ENCODE assay signal across 35 cellular contexts in the genomic region with DNA sequence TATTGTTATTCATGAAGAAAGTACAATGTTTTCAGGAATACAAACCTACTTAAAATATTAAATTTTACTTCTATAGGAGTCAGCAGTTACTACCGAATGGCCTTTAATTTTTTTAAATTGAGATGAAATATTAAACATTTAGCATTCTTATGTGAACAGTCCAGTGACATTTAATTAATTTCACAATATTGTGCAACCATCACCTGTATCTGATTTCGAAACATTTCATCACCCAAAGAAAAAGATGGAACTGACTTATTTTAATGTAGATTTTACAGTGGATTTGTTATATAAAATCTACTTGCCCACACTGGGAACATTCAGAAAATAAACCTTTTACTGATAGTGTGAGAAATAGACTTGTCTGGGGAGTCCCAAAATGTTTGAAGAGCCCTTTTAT.
"Had no signal": no experiment of that assay in that cellular context is flagged by ENCODE, and none has a peak within 500 bp of the region (broad histone marks: within the 10 kb centered on the region; RNA-seq: fewer than 3 reads in every experiment).

No MANE protein-coding gene starts in this region.

- H3K4me1 ChIP-seq: adrenal gland, body of pancreas, esophagus muscularis mucosa, foreskin keratinocyte, gastrocnemius medialis had no signal

- H3K36me3 Mint-ChIP-seq: activated naive CD4-positive, alpha-beta T cell treated with anti-CD3 and anti-CD28 coated beads, Interleukin-2, amount 50 U/mL, for 24 hours; activated naive CD8-positive, alpha-beta T cell treated with anti-CD3 and anti-CD28 coated beads for 36 hours had no signal

- ATAC-seq: activated CD4-positive, CD25-positive, alpha-beta regulatory T cell treated with anti-CD3 and anti-CD28 coated beads, Interleukin-2, amount 50 U/mL, for 24 hours; activated CD8-positive, alpha-beta T cell treated with anti-CD3 and anti-CD28 coated beads for 36 hours; activated naive CD8-positive, alpha-beta T cell treated with anti-CD3 and anti-CD28 coated beads, Interleukin-2, amount 50 U/mL, for 24 hours; activated T-cell treated with anti-CD3 and anti-CD28 coated beads, Interleukin-2, amount 50 U/mL, for 4 hours; activated T-helper 17 cell treated with anti-CD3 and anti-CD28 coated beads, Interleukin-2, amount 50 U/mL, for 72 hours; body of pancreas; foreskin keratinocyte; gastrocnemius medialis; T-helper 17 cell had no signal

- H3K27ac Mint-ChIP-seq: activated B cell treated with CpG ODN at 0.5 μM for 24 hours; activated CD8-positive, alpha-beta T cell treated with anti-CD3 and anti-CD28 coated beads for 36 hours; activated naive CD4-positive, alpha-beta T cell treated with anti-CD3 and anti-CD28 coated beads for 36 hours; activated naive CD4-positive, alpha-beta T cell treated with anti-CD3 and anti-CD28 coated beads, Interleukin-2, amount 50 U/mL, for 24 hours; activated naive CD8-positive, alpha-beta T cell treated with anti-CD3 and anti-CD28 coated beads for 36 hours; activated naive CD8-positive, alpha-beta T cell treated with anti-CD3 and anti-CD28 coated beads, Interleukin-2, amount 50 U/mL, for 24 hours; activated T-helper 17 cell treated with anti-CD3 and anti-CD28 coated beads, Interleukin-2, amount 50 U/mL, for 72 hours; dendritic cell treated with granulocyte-macrophage colony-stimulating factor and Interleukin-4, amounts not matched to agents 40 ng/mL and 50 ng/mL, for 4 days; endodermal cell; T-helper 17 cell; T-helper 2 cell treated with Interferon-gamma antibody and Interleukin-4, amounts not matched to agents 5 μg/mL and 100 μg/mL, for 36 hours had no signal

- H3K9me3 ChIP-seq: adrenal gland, body of pancreas, esophagus muscularis mucosa, gastrocnemius medialis had no signal

- H3K36me3 ChIP-seq: adrenal gland, esophagus muscularis mucosa, gastrocnemius medialis, WERI-Rb-1 had no signal

- H3K27me3 ChIP-seq: adrenal gland, dorsolateral prefrontal cortex, esophagus muscularis mucosa, foreskin keratinocyte, gastrocnemius medialis had no signal

- DNase-seq: activated B cell treated with CpG ODN at 0.5 μM for 24 hours; activated CD4-positive, alpha-beta T cell treated with anti-CD3 and anti-CD28 coated beads for 48 hours; activated CD4-positive, alpha-beta T cell treated with anti-CD3 and anti-CD28 coated beads, Interleukin-2, amount 50 U/mL, for 1 hour; activated CD4-positive, alpha-beta T cell treated with anti-CD3 and anti-CD28 coated beads, Interleukin-2, amount 50 U/mL, for 48 hours; activated CD8-positive, alpha-beta memory T cell treated with anti-CD3 and anti-CD28 coated beads for 24 hours; activated CD8-positive, alpha-beta T cell treated with anti-CD3 and anti-CD28 coated beads for 36 hours; activated effector memory CD4-positive, alpha-beta T cell treated with Interleukin-2 at 50 U/mL for 16 hours; activated gamma-delta T cell treated with Interleukin-2 at 50 U/mL for 16 hours; activated naive CD4-positive, alpha-beta T cell treated with anti-CD3 and anti-CD28 coated beads for 36 hours; activated naive CD8-positive, alpha-beta T cell treated with anti-CD3 and anti-CD28 coated beads for 36 hours; activated naive CD8-positive, alpha-beta T cell treated with anti-CD3 and anti-CD28 coated beads, Interleukin-2, amount 50 U/mL, for 24 hours; activated T-cell treated with anti-CD3 and anti-CD28 coated beads, Interleukin-2, amount 50 U/mL, for 4 hours; adrenal gland; amygdala; aorta; body of pancreas; dorsolateral prefrontal cortex; effector memory CD4-positive, alpha-beta T cell; endodermal cell; erythroblast; foreskin keratinocyte; gastrocnemius medialis; head of caudate nucleus; T-helper 1 cell; T-helper 17 cell; T1000; WERI-Rb-1 had no signal

- H3K27ac ChIP-seq: adrenal gland, body of pancreas, coronary artery, dorsolateral prefrontal cortex, esophagus muscularis mucosa, foreskin keratinocyte, gastrocnemius medialis, WERI-Rb-1 had no signal

- H3K9me3 Mint-ChIP-seq: activated B cell treated with CpG ODN at 0.5 μM for 24 hours; activated naive CD4-positive, alpha-beta T cell treated with anti-CD3 and anti-CD28 coated beads, Interleukin-2, amount 50 U/mL, for 24 hours; endodermal cell had no signal

- H3K4me3 Mint-ChIP-seq: activated B cell treated with CpG ODN at 0.5 μM for 24 hours; activated CD8-positive, alpha-beta T cell treated with anti-CD3 and anti-CD28 coated beads for 36 hours; activated naive CD4-positive, alpha-beta T cell treated with anti-CD3 and anti-CD28 coated beads for 36 hours; activated naive CD4-positive, alpha-beta T cell treated with anti-CD3 and anti-CD28 coated beads, Interleukin-2, amount 50 U/mL, for 24 hours; activated naive CD8-positive, alpha-beta T cell treated with anti-CD3 and anti-CD28 coated beads for 36 hours; activated naive CD8-positive, alpha-beta T cell treated with anti-CD3 and anti-CD28 coated beads, Interleukin-2, amount 50 U/mL, for 24 hours; activated T-cell treated with anti-CD3 and anti-CD28 coated beads, Interleukin-2, amount 50 U/mL, for 4 hours; activated T-helper 17 cell treated with anti-CD3 and anti-CD28 coated beads, Interleukin-2, amount 50 U/mL, for 72 hours; central memory CD8-positive, alpha-beta T cell; dendritic cell treated with granulocyte-macrophage colony-stimulating factor and Interleukin-4, amounts not matched to agents 40 ng/mL and 50 ng/mL, for 4 days; endodermal cell; T-helper 17 cell; T-helper 2 cell treated with Interferon-gamma antibody and Interleukin-4, amounts not matched to agents 5 μg/mL and 100 μg/mL, for 36 hours had no signal

- H3K4me3 ChIP-seq: adrenal gland, body of pancreas, coronary artery, dorsolateral prefrontal cortex, esophagus muscularis mucosa, gastrocnemius medialis had no signal

- H3K27me3 Mint-ChIP-seq: activated B cell treated with CpG ODN at 0.5 μM for 24 hours; activated CD8-positive, alpha-beta T cell treated with anti-CD3 and anti-CD28 coated beads for 36 hours; activated naive CD4-positive, alpha-beta T cell treated with anti-CD3 and anti-CD28 coated beads, Interleukin-2, amount 50 U/mL, for 24 hours; activated naive CD8-positive, alpha-beta T cell treated with anti-CD3 and anti-CD28 coated beads for 36 hours; activated naive CD8-positive, alpha-beta T cell treated with anti-CD3 and anti-CD28 coated beads, Interleukin-2, amount 50 U/mL, for 24 hours; activated T-helper 17 cell treated with anti-CD3 and anti-CD28 coated beads, Interleukin-2, amount 50 U/mL, for 72 hours; central memory CD8-positive, alpha-beta T cell; dendritic cell treated with granulocyte-macrophage colony-stimulating factor and Interleukin-4, amounts not matched to agents 40 ng/mL and 50 ng/mL, for 4 days; T-helper 17 cell had no signal

- H3K4me1 Mint-ChIP-seq: activated B cell treated with CpG ODN at 0.5 μM for 24 hours; activated naive CD4-positive, alpha-beta T cell treated with anti-CD3 and anti-CD28 coated beads, Interleukin-2, amount 50 U/mL, for 24 hours; activated naive CD8-positive, alpha-beta T cell treated with anti-CD3 and anti-CD28 coated beads for 36 hours; activated naive CD8-positive, alpha-beta T cell treated with anti-CD3 and anti-CD28 coated beads, Interleukin-2, amount 50 U/mL, for 24 hours; activated T-helper 17 cell treated with anti-CD3 and anti-CD28 coated beads, Interleukin-2, amount 50 U/mL, for 72 hours; central memory CD8-positive, alpha-beta T cell; endodermal cell; T-helper 17 cell had no signal
